8 cellular contexts compared by ENCODE assay signal in genomic region chr2:27118525-27119329, GRCh38.
DNase-seq lines count a peak whose midpoint lies in the region; ATAC-seq and FAIRE-seq lines count a peak whose summit lies in the region.

Gene CGREF1 (minus strand): TSS chr2:27119128. CDS start chr2:27104366, 14,762 bp downstream.

- peaks cover 36% of the 10 kb centered on the region for H3K4me1 Mint-ChIP-seq in dendritic cell treated with granulocyte-macrophage colony-stimulating factor and Interleukin-4, amounts not matched to agents 40 ng/mL and 50 ng/mL, for 4 days (ENCODE audit: low read depth)

- H3K36me3 ChIP-seq in NT2/D1 (ENCODE audit: insufficient read depth, insufficient read length, low read length): no peaks in the 10 kb centered on the region
- no peaks in the 10 kb centered on the region for H3K36me3 ChIP-seq in mucosa of stomach (ENCODE audit: control insufficient read depth, insufficient read depth, low read length)

- peaks cover 66% of the 10 kb centered on the region for H3K27me3 ChIP-seq in NT2/D1 (ENCODE audit: insufficient read depth, insufficient read length)
- peaks cover 19% of the 10 kb centered on the region for H3K27me3 ChIP-seq in mucosa of stomach (ENCODE audit: control insufficient read depth, insufficient read depth, low read length)

- FAIRE-seq in urothelium cell line (lab: Jason Lieb, UNC): peak; percentile 93

- H3K27ac Mint-ChIP-seq in dendritic cell treated with granulocyte-macrophage colony-stimulating factor and Interleukin-4, amounts not matched to agents 40 ng/mL and 50 ng/mL, for 4 days: no peak within 1 kb of the TSS

- H3K9ac ChIP-seq in NT2/D1 (ENCODE audit: insufficient read length, low read depth): peak within 1 kb of the TSS; percentile 42
- peak within 1 kb of the TSS; percentile 39 for H3K9ac ChIP-seq in mucosa of stomach (ENCODE audit: low read length)

- H3K27me3 Mint-ChIP-seq in dendritic cell treated with granulocyte-macrophage colony-stimulating factor and Interleukin-4, amounts not matched to agents 40 ng/mL and 50 ng/mL, for 4 days: peaks cover 33% of the 10 kb centered on the region

- peaks cover 5% of the 10 kb centered on the region for H3K4me1 ChIP-seq in NT2/D1 (ENCODE audit: insufficient read depth, insufficient read length)
- peaks cover 9% of the 10 kb centered on the region for H3K4me1 ChIP-seq in mucosa of stomach (ENCODE audit: control insufficient read depth, insufficient read depth, low read length)

- peak within 1 kb of the TSS; percentile 36 for H3K4me3 ChIP-seq in NT2/D1 (ENCODE audit: insufficient read length, low read depth)
- H3K4me3 ChIP-seq in mucosa of stomach (ENCODE audit: low read length): peak within 1 kb of the TSS; percentile 36

- ATAC-seq in GM18858 (IDR thresholded peaks at IDR 0.05; ENCODE audit: unreplicated experiment): no peak

- intact Hi-C loops in dendritic cell treated with granulocyte-macrophage colony-stimulating factor and Interleukin-4, amounts not matched to agents 40 ng/mL and 50 ng/mL, for 4 days (cut with micrococcal nuclease): no loop called here

- DNase-seq in NCI-H1105 treated with DMSO at 0.1 percent for 48 hours (lab: John Stamatoyannopoulos, UW) (peak; percentile 10), NCI-H1105 (lab: John Stamatoyannopoulos, UW) (no peak), NT2/D1 (ENCODE audit: low read depth, low spot score) (no peak), urothelium cell line (ENCODE audit: low spot score) (peak; percentile 59), NCI-H1436 (lab: John Stamatoyannopoulos, UW) (no peak)

- peak within 1 kb of the TSS; percentile 60 for H3K4me3 Mint-ChIP-seq in dendritic cell treated with granulocyte-macrophage colony-stimulating factor and Interleukin-4, amounts not matched to agents 40 ng/mL and 50 ng/mL, for 4 days

- no peaks in the 10 kb centered on the region for H3K9me3 Mint-ChIP-seq in dendritic cell treated with granulocyte-macrophage colony-stimulating factor and Interleukin-4, amounts not matched to agents 40 ng/mL and 50 ng/mL, for 4 days

- H3K9me3 ChIP-seq in NT2/D1 (ENCODE audit: insufficient read depth, low read length) (no peaks in the 10 kb centered on the region), mucosa of stomach (ENCODE audit: control insufficient read depth, low read length) (no peaks in the 10 kb centered on the region)

- no peaks in the 10 kb centered on the region for H3K36me3 Mint-ChIP-seq in dendritic cell treated with granulocyte-macrophage colony-stimulating factor and Interleukin-4, amounts not matched to agents 40 ng/mL and 50 ng/mL, for 4 days (ENCODE audit: low read depth)

Comparison
In these comparisons a context has a peak if more than half of its experiments do, and no peak if none do; other contexts are left out.
1. DNase-seq: peak in NCI-H1105 treated with DMSO at 0.1 percent for 48 hours (single experiment) and urothelium cell line (single experiment); none in NCI-H1105 (single experiment), NT2/D1 (single experiment) and NCI-H1436 (single experiment).